In genomic region chr1:9665193-9665592, GRCh38 we compare ENCODE assay signal across 23 cellular contexts. TPM values are rescaled to one million over a fixed set of nuclear protein-coding genes. Genes with fewer than 3 reads are reported as not detected.
DNase-seq lines count a peak whose midpoint lies in the region; ATAC-seq and TF ChIP-seq lines count a peak whose summit lies in the region.
"Had no signal": no experiment of that assay in that cellular context is flagged by ENCODE, and none has a peak within 500 bp of the region (broad histone marks: within the 10 kb centered on the region; RNA-seq: fewer than 3 reads in every experiment).

No MANE protein-coding gene starts in this region.

- CTCF ChIA-PET in activated naive CD4-positive, alpha-beta T cell treated with anti-CD3 and anti-CD28 coated beads, Interleukin-2, amount 10 ng/mL, durations not matched to agents 7 days and 5 days (lab: Charles Lee): interaction anchor here (0.6 to 1.6 kb wide), 3 partner anchors 38 to 1255 kb away, joined by 3 to 4 read pairs (median 3); no protein-coding TSS in a partner anchor
- CTCF ChIA-PET in activated CD8-positive, alpha-beta T cell treated with anti-CD3 and anti-CD28 coated beads for 36 hours (lab: Charles Lee): interaction anchor here (1.1 to 5.7 kb wide), 4 partner anchors 11 to 37 kb away, joined by 3 to 30 read pairs (median 6); no protein-coding TSS in a partner anchor
- CTCF ChIA-PET in MCF 10A (lab: Yijun Ruan, JAX): interaction anchor here (0.5 to 0.7 kb wide), 2 partner anchors 25 to 57 kb away, joined by 3 read pairs; no protein-coding TSS in a partner anchor

- POLR2A ChIA-PET in activated CD8-positive, alpha-beta T cell treated with anti-CD3 and anti-CD28 coated beads for 36 hours (lab: Charles Lee): interaction anchor here (0.9 to 8.5 kb wide), 6 partner anchors 12 to 54 kb away, joined by 3 to 65 read pairs (median 10); partner anchors contain the start of gene PIK3CD
- POLR2A ChIA-PET in MCF 10A (lab: Yijun Ruan, JAX): no interaction called here

- no peak for TF ChIP-seq CTCF in activated CD8-positive, alpha-beta T cell treated with anti-CD3 and anti-CD28 coated beads for 36 hours (IDR thresholded peaks at IDR 0.05)
- TF ChIP-seq CTCF in epithelial cell of esophagus (IDR thresholded peaks at IDR 0.05; ENCODE audit: insufficient read depth, low read depth, low read length, missing control alignments): no peak
- no peak for TF ChIP-seq CTCF in MCF 10A (IDR thresholded peaks at IDR 0.05; ENCODE audit: unreplicated experiment)

- no TSS peak for BruUV-seq in MCF 10A (replicated peaks; lab: Mats Ljungman, UMichigan)

- no peak for DNase-seq in activated naive CD4-positive, alpha-beta T cell treated with anti-CD3 and anti-CD28 coated beads, Interleukin-2, amount 10 ng/mL, durations not matched to agents 7 days and 5 days
- DNase-seq in activated naive CD4-positive, alpha-beta T cell (lab: John Stamatoyannopoulos, UW): no peak
- DNase-seq in activated CD8-positive, alpha-beta T cell treated with anti-CD3 and anti-CD28 coated beads for 36 hours: no peak
- DNase-seq in epithelial cell of esophagus (ENCODE audit: low read depth): peak; percentile 62
- no peak for DNase-seq in NCI-H2227 treated with DMSO at 0.1 percent for 48 hours (lab: John Stamatoyannopoulos, UW)
- DNase-seq in MCF 10A (ENCODE audit: unreplicated experiment): no peak
- DNase-seq: ACHN; activated CD8-positive, alpha-beta memory T cell treated with anti-CD3 and anti-CD28 coated beads for 24 hours; DMS79; GF-D8; H9; hypothalamus; IMR-90; NCI-H1105; NCI-H1930; NCI-H526 treated with DMSO at 0.1 percent for 48 hours; PC-9; Right ventricle myocardium superior; T-helper 9 cell; tibial artery; WERI-Rb-1 had no signal

- no peak overlapping the region for H3K4me3 ChIP-seq in epithelial cell of esophagus (ENCODE audit: low read length)
- H3K4me3 ChIP-seq: PC-9, tibial artery had no signal

- ATAC-seq in activated CD8-positive, alpha-beta T cell treated with anti-CD3 and anti-CD28 coated beads for 36 hours: no peak
- no peak for ATAC-seq in GM18858 (IDR thresholded peaks at IDR 0.05; ENCODE audit: unreplicated experiment)
- ATAC-seq: left lobe of liver had no signal

- peak overlapping the region; percentile 64 for H3K27ac Mint-ChIP-seq in activated naive CD4-positive, alpha-beta T cell treated with anti-CD3 and anti-CD28 coated beads, Interleukin-2, amount 10 ng/mL, durations not matched to agents 7 days and 5 days
- peak overlapping the region; percentile 74 for H3K27ac Mint-ChIP-seq in activated CD8-positive, alpha-beta T cell treated with anti-CD3 and anti-CD28 coated beads for 36 hours
- no peak overlapping the region for H3K27ac Mint-ChIP-seq in MCF 10A (ENCODE audit: low read depth, unreplicated experiment)
- H3K27ac Mint-ChIP-seq: H9 had no signal

- peaks cover 55% of the 10 kb centered on the region for H3K36me3 Mint-ChIP-seq in activated naive CD4-positive, alpha-beta T cell treated with anti-CD3 and anti-CD28 coated beads, Interleukin-2, amount 10 ng/mL, durations not matched to agents 7 days and 5 days
- peaks cover 72% of the 10 kb centered on the region for H3K36me3 Mint-ChIP-seq in activated CD8-positive, alpha-beta T cell treated with anti-CD3 and anti-CD28 coated beads for 36 hours (ENCODE audit: low read depth)
- peaks cover 7% of the 10 kb centered on the region for H3K36me3 Mint-ChIP-seq in MCF 10A (ENCODE audit: insufficient read depth, unreplicated experiment)

- no peaks in the 10 kb centered on the region for H3K27me3 Mint-ChIP-seq in activated naive CD4-positive, alpha-beta T cell treated with anti-CD3 and anti-CD28 coated beads, Interleukin-2, amount 10 ng/mL, durations not matched to agents 7 days and 5 days
- no peaks in the 10 kb centered on the region for H3K27me3 Mint-ChIP-seq in activated CD8-positive, alpha-beta T cell treated with anti-CD3 and anti-CD28 coated beads for 36 hours
- H3K27me3 Mint-ChIP-seq in MCF 10A (ENCODE audit: insufficient read depth, unreplicated experiment): no peaks in the 10 kb centered on the region

- no peak overlapping the region for H3K4me3 Mint-ChIP-seq in activated naive CD4-positive, alpha-beta T cell treated with anti-CD3 and anti-CD28 coated beads, Interleukin-2, amount 10 ng/mL, durations not matched to agents 7 days and 5 days
- H3K4me3 Mint-ChIP-seq in activated CD8-positive, alpha-beta T cell treated with anti-CD3 and anti-CD28 coated beads for 36 hours: peak overlapping the region; percentile 13
- H3K4me3 Mint-ChIP-seq in MCF 10A (ENCODE audit: unreplicated experiment): no peak overlapping the region
- H3K4me3 Mint-ChIP-seq: H9 had no signal

- intact Hi-C loops in activated CD8-positive, alpha-beta T cell treated with anti-CD3 and anti-CD28 coated beads for 36 hours (cut with micrococcal nuclease): no loop called here
- intact Hi-C loops in MCF 10A (cut with micrococcal nuclease): no loop called here

- H3K4me1 Mint-ChIP-seq in activated naive CD4-positive, alpha-beta T cell treated with anti-CD3 and anti-CD28 coated beads, Interleukin-2, amount 10 ng/mL, durations not matched to agents 7 days and 5 days: peaks cover 40% of the 10 kb centered on the region
- peaks cover 67% of the 10 kb centered on the region for H3K4me1 Mint-ChIP-seq in activated CD8-positive, alpha-beta T cell treated with anti-CD3 and anti-CD28 coated beads for 36 hours (ENCODE audit: low read depth)
- no peaks in the 10 kb centered on the region for H3K4me1 Mint-ChIP-seq in MCF 10A (ENCODE audit: insufficient read depth, unreplicated experiment)
- H3K4me1 Mint-ChIP-seq: H9 had no signal

- H3K9me3 Mint-ChIP-seq in activated naive CD4-positive, alpha-beta T cell treated with anti-CD3 and anti-CD28 coated beads, Interleukin-2, amount 10 ng/mL, durations not matched to agents 7 days and 5 days: no peaks in the 10 kb centered on the region
- H3K9me3 Mint-ChIP-seq in activated CD8-positive, alpha-beta T cell treated with anti-CD3 and anti-CD28 coated beads for 36 hours: no peaks in the 10 kb centered on the region
- H3K9me3 Mint-ChIP-seq in MCF 10A (ENCODE audit: unreplicated experiment): no peaks in the 10 kb centered on the region
- H3K9me3 Mint-ChIP-seq: H9 had no signal

RNA-seq across cellular contexts. Expression of gene PIK3CD, which starts 13.7 kb away (rescaled TPM):
- total RNA-seq in activated CD8-positive, alpha-beta T cell treated with anti-CD3 and anti-CD28 coated beads for 36 hours: 100 to 1,000 TPM; 152 to 158 TPM
- total RNA-seq in MCF 10A (2022): 6.3 and 7.0 TPM in 2 replicates

Comparison
In these comparisons a context has a peak if more than half of its experiments do, and no peak if none do; other contexts are left out.
1. RNA of gene PIK3CD, which starts 13.7 kb away (total RNA-seq): 152 to 158 TPM in activated CD8-positive, alpha-beta T cell treated with anti-CD3 and anti-CD28 coated beads for 36 hours; 6.3 to 7.0 TPM in MCF 10A; every median in the first group is over 10 times any median in the second.